2 cellular contexts compared by ENCODE assay signal in the genomic region with DNA sequence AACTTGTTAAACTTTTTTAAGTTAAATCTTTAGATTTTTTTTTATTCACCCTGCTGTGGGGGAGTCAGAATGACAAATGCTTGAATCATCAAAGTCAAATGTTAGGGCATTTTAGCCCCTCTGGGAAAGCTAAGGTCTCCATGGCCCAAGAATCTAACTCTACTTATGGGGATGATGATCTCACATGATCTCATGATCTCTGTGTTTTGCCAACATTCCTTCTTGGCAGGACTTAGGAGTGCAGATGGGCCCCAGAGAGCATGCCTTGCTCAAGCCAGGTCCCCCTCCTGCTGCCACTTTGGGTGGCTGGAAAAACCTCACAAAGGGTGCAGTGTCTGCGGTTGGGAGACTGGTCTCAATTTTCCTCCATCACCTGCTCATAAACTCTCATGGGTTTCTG.
TF ChIP-seq lines count a peak whose summit lies in the region.

No MANE protein-coding gene starts in this region.

TF ChIP-seq in GM12891, 5 proteins besides CTCF, POLR2A, EP300 and RAD21 (continued from another document):
- TF ChIP-seq PAX5 (IDR thresholded peaks at IDR 0.05; ENCODE audit: insufficient read depth, low read length, severe bottlenecking) (no peak), POU2F2 (IDR thresholded peaks at IDR 0.05; ENCODE audit: low read depth, low read length) (no peak), TAF1 (IDR thresholded peaks at IDR 0.05; ENCODE audit: low read depth, low read length) (no peak), POLR2AphosphoS5 (IDR thresholded peaks at IDR 0.05; ENCODE audit: low read depth, low read length) (no peak)

TF ChIP-seq in GM12878, 131 proteins besides CTCF, POLR2A, EP300 and RAD21:
- TF ChIP-seq E4F1 (IDR thresholded peaks at IDR 0.05; ENCODE audit: borderline replicate concordance, partially characterized antibody) (no peak), SREBF2 (IDR thresholded peaks at IDR 0.05; ENCODE audit: low read length) (no peak), ZNF217 (IDR thresholded peaks at IDR 0.05) (no peak), E2F8 (IDR thresholded peaks at IDR 0.05; ENCODE audit: low read depth, partially characterized antibody) (no peak), POU2F2 (IDR thresholded peaks at IDR 0.05; ENCODE audit: borderline replicate concordance, low read depth, low read length) (no peak), ZNF687 (IDR thresholded peaks at IDR 0.05) (no peak), LARP7 (IDR thresholded peaks at IDR 0.05) (no peak), SMC3 (IDR thresholded peaks at IDR 0.05; ENCODE audit: borderline replicate concordance, low read length) (no peak)
- TF ChIP-seq, protein P1, sequence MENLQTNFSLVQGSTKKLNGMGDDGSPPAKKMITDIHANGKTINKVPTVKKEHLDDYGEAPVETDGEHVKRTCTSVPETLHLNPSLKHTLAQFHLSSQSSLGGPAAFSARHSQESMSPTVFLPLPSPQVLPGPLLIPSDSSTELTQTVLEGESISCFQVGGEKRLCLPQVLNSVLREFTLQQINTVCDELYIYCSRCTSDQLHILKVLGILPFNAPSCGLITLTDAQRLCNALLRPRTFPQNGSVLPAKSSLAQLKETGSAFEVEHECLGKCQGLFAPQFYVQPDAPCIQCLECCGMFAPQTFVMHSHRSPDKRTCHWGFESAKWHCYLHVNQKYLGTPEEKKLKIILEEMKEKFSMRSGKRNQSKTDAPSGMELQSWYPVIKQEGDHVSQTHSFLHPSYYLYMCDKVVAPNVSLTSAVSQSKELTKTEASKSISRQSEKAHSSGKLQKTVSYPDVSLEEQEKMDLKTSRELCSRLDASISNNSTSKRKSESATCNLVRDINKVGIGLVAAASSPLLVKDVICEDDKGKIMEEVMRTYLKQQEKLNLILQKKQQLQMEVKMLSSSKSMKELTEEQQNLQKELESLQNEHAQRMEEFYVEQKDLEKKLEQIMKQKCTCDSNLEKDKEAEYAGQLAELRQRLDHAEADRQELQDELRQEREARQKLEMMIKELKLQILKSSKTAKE (IDR thresholded peaks at IDR 0.05; ENCODE audit: low read depth, poor library complexity, severe bottlenecking), result no peak
